In genomic region chr2:68698567-68699377, GRCh38 we compare ENCODE assay signal across 27 cellular contexts. TPM values are rescaled to one million over a fixed set of nuclear protein-coding genes. Genes with fewer than 3 reads are reported as not detected.
DNase-seq lines count a peak whose midpoint lies in the region; ATAC-seq, FAIRE-seq and TF ChIP-seq lines count a peak whose summit lies in the region.
"Had no signal": no experiment of that assay in that cellular context is flagged by ENCODE, and none has a peak within 500 bp of the region (broad histone marks: within the 10 kb centered on the region; RNA-seq: fewer than 3 reads in every experiment).

No MANE protein-coding gene starts in this region.

- H2BK12ac ChIP-seq in H1 (ENCODE audit: low read depth, low read length), result no peak overlapping the region

- H2BK15ac ChIP-seq in H1 (ENCODE audit: low read length), result no peak overlapping the region

- H2AK5ac ChIP-seq in H1 (ENCODE audit: low read depth, low read length), result no peak overlapping the region

- no peaks in the 10 kb centered on the region for H3K79me2 ChIP-seq in H1 (ENCODE audit: control insufficient read depth in 1 of 2, insufficient read depth in 2 of 2, low read length in 2 of 2)

- H3K36me3 ChIP-seq in H1 (ENCODE audit: control insufficient read depth in 2 of 4, insufficient read depth in 4 of 4, low read length in 3 of 4), result no peaks in the 10 kb centered on the region; a peak in 3 of 8 replicates
- no peaks in the 10 kb centered on the region for H3K36me3 ChIP-seq in tibial nerve
- H3K36me3 ChIP-seq: ascending aorta; BLaER1 treated with 17β-estradiol and CSF1 and Interleukin-3, amounts not matched to agents 10 nM and 100 nM; left lung; SJSA1 had no signal

- no peak overlapping the region for H3K56ac ChIP-seq in H1 (replicated peaks; ENCODE audit: insufficient read length, low read depth, low read length)

- DNase-seq in DMS153 (lab: John Stamatoyannopoulos, UW) (peak; percentile 94), NCI-H1417 treated with DMSO at 0.1 percent for 48 hours (lab: John Stamatoyannopoulos, UW) (peak; percentile 90), NCI-H2196 (lab: John Stamatoyannopoulos, UW; ENCODE audit: unreplicated experiment) (peak; percentile 58), H1 (ENCODE audit: low read depth in 1 of 2, low spot score in 2 of 2) (no peak), C1 segment of cervical spinal cord (lab: John Stamatoyannopoulos, UW) (no peak), urothelium cell line (ENCODE audit: low spot score) (no peak), tibial nerve (ENCODE audit: low spot score in 2 of 2) (no peak), left cardiac atrium (no peak)
- DNase-seq: activated B cell treated with CpG ODN at 0.5 μM for 24 hours; activated CD8-positive, alpha-beta T cell treated with anti-CD3 and anti-CD28 coated beads, Interleukin-2, amount 10 ng/mL, durations not matched to agents 7 days and 5 days; activated naive CD4-positive, alpha-beta T cell treated with anti-CD3 and anti-CD28 coated beads, Interleukin-2, amount 10 ng/mL, durations not matched to agents 7 days and 5 days; activated T-cell treated with anti-CD3 and anti-CD28 coated beads, Interleukin-2, amount 50 U/mL, for 24 hours; erythroblast; glutamatergic neuron; left lung; MM.1S; NCI-H526; stimulated activated CD4-positive, alpha-beta T cell treated with anti-CD3 and anti-CD28 coated beads, Interleukin-4, amount 100 ng/mL, for 1 hour; T-helper 2 cell had no signal

- no peak overlapping the region for H3K4me2 ChIP-seq in H1 (ENCODE audit: insufficient read depth in 1 of 2, low read depth in 2 of 2, low read length in 2 of 2)
- H3K4me2 ChIP-seq: neural progenitor cell, smooth muscle cell had no signal

- TF ChIP-seq CTCF in H1 (IDR thresholded peaks at IDR 0.05; ENCODE audit: control extremely low read depth in 1 of 3, insufficient read depth in 1 of 3, low read depth in 1 of 3, low read length in 3 of 3), result no peak
- no peak for TF ChIP-seq CTCF in tibial nerve (IDR thresholded peaks at IDR 0.05)

- peak overlapping the region; percentile 73; the same call in 1 of the 2 replicates for H2BK20ac ChIP-seq in H1 (ENCODE audit: low read length)

- no peak overlapping the region for H4K8ac ChIP-seq in H1 (ENCODE audit: extremely low read depth, insufficient read depth, low read length)

- no peaks in the 10 kb centered on the region for H3K27me3 ChIP-seq in H1 (replicated peaks in 1 of 4; ENCODE audit: control insufficient read depth in 3 of 4, extremely low read depth in 1 of 4, insufficient read depth in 3 of 4, low read length in 3 of 4)
- no peaks in the 10 kb centered on the region for H3K27me3 ChIP-seq in tibial nerve
- H3K27me3 ChIP-seq: ascending aorta; BLaER1 treated with 17β-estradiol and CSF1 and Interleukin-3, amounts not matched to agents 10 nM and 100 nM; left lung; neural progenitor cell; SJSA1 had no signal

- no peak overlapping the region for H3K4ac ChIP-seq in H1 (replicated peaks; ENCODE audit: insufficient read length, low read depth, low read length)

- H3K27ac ChIP-seq in H1 (ENCODE audit: low read depth, low read length) (no peak overlapping the region), tibial nerve (no peak overlapping the region)
- H3K27ac ChIP-seq: ascending aorta; BLaER1 treated with 17β-estradiol and CSF1 and Interleukin-3, amounts not matched to agents 10 nM and 100 nM; left lung; neural progenitor cell; SJSA1 had no signal

- TF ChIP-seq EP300 in H1 (IDR thresholded peaks at IDR 0.05; ENCODE audit: borderline replicate concordance in 1 of 2, low read depth in 2 of 2, low read length in 2 of 2) (no peak), tibial nerve (IDR thresholded peaks at IDR 0.05) (no peak)

- no peak overlapping the region for H2AFZ ChIP-seq in H1 (ENCODE audit: low read length)
- H2AFZ ChIP-seq: neural progenitor cell had no signal

- POLR2A ChIA-PET in H1 (lab: Charles Lee; ENCODE audit: partially characterized antibody), result no interaction called here

- no peaks in the 10 kb centered on the region for H3K79me1 ChIP-seq in H1 (ENCODE audit: low read depth, low read length)

- H2BK120ac ChIP-seq in H1 (replicated peaks; ENCODE audit: low read depth, low read length), result no peak overlapping the region

- no peak overlapping the region for H3K18ac ChIP-seq in H1 (ENCODE audit: extremely low read depth, low read length)

- TF ChIP-seq POLR2A in H1 (IDR thresholded peaks at IDR 0.05; ENCODE audit: control extremely low read depth in 1 of 2, low read depth in 2 of 2, low read length in 2 of 2), result no peak
- TF ChIP-seq POLR2A in tibial nerve (IDR thresholded peaks at IDR 0.05), result no peak

- no peak for ATAC-seq in left cardiac atrium
- ATAC-seq: activated CD8-positive, alpha-beta T cell treated with anti-CD3 and anti-CD28 coated beads, Interleukin-2, amount 10 ng/mL, durations not matched to agents 7 days and 5 days; left lung; Panc1 had no signal

- intact Hi-C loops in left cardiac atrium (cut with DNase I), result no loop called here

- WGBS in H1 (ENCODE audit: extremely low coverage in 1 of 2, insufficient coverage in 1 of 2, insufficient read length in 1 of 2, insufficient replicate concordance in 2 of 2, low coverage in 1 of 2, low lambda C conversion rate in 2 of 2, missing lambda C conversion rate in 1 of 2), 2 experiments, result 96% methylated on average over 4 of the region's 4 CpGs; no CpG with 5 or more reads in 1 of the 2 experiments
- 64 to 74% methylated on average over 4 of the region's 4 CpGs for whole genome bisulfite sequencing in tibial nerve, 2 donors

- H4K5ac ChIP-seq in H1 (ENCODE audit: insufficient read length, low read depth, low read length), result no peak overlapping the region

- peaks cover 7 to 17% of the 10 kb centered on the region in 2 experiments; a peak in 2 of 4 replicates for H3K9me3 ChIP-seq in H1 (ENCODE audit: insufficient read depth in 2 of 2, low read depth in 1 of 2, low read length in 1 of 2)
- H3K9me3 ChIP-seq in tibial nerve, result peaks cover 0 to 10% (median 0%) of the 10 kb centered on the region in 4 donors
- H3K9me3 ChIP-seq: ascending aorta had no signal

- TF ChIP-seq RAD21 in H1 (IDR thresholded peaks at IDR 0.05 in 1 of 2, conservative IDR thresholded peaks at IDR 0.05 in 1 of 2; ENCODE audit: low read depth in 2 of 2, low read length in 2 of 2), result no peak

- no peak overlapping the region for H3K14ac ChIP-seq in H1 (ENCODE audit: insufficient read length)

- no peaks in the 10 kb centered on the region for H3K23me2 ChIP-seq in H1 (ENCODE audit: low read depth, low read length)

- FAIRE-seq in H1 (lab: Jason Lieb, UNC) (no peak), urothelium cell line (lab: Jason Lieb, UNC) (no peak)

- peak overlapping the region; percentile 49 for H4K91ac ChIP-seq in H1 (replicated peaks; ENCODE audit: insufficient read length, low read length)

- no peak overlapping the region for H3K23ac ChIP-seq in H1 (ENCODE audit: insufficient read length)

- CTCF ChIA-PET in H1 (lab: Charles Lee; ENCODE audit: partially characterized antibody), result interaction anchor here (1.7 kb wide), 1 partner anchor 10 kb away, joined by 7 read pairs; no protein-coding TSS in a partner anchor

- H3K4me3 ChIP-seq in H1 (ENCODE audit: extremely low read depth in 1 of 4, insufficient read depth in 2 of 4, low read depth in 3 of 4, low read length in 4 of 4) (no peak overlapping the region), tibial nerve (no peak overlapping the region)
- H3K4me3 ChIP-seq: ascending aorta; BLaER1 treated with 17β-estradiol and CSF1 and Interleukin-3, amounts not matched to agents 10 nM and 100 nM; left lung; neural progenitor cell; SJSA1; smooth muscle cell had no signal

- H2BK5ac ChIP-seq in H1 (ENCODE audit: low read depth, low read length), result no peak overlapping the region

- H4K20me1 ChIP-seq in H1 (replicated peaks in 1 of 2; ENCODE audit: control insufficient read depth in 1 of 2, insufficient read depth in 2 of 2, low read length in 2 of 2), result no peaks in the 10 kb centered on the region
- H4K20me1 ChIP-seq: BLaER1 treated with 17β-estradiol and CSF1 and Interleukin-3, amounts not matched to agents 10 nM and 100 nM had no signal

- peaks cover 0 to 6% (median 2%) of the 10 kb centered on the region in 4 experiments; a peak in 2 of 7 replicates for H3K4me1 ChIP-seq in H1 (replicated peaks in 1 of 4; ENCODE audit: control insufficient read depth in 3 of 4, insufficient read depth in 4 of 4, low read length in 3 of 4)
- no peaks in the 10 kb centered on the region for H3K4me1 ChIP-seq in tibial nerve
- H3K4me1 ChIP-seq: ascending aorta, neural progenitor cell, SJSA1 had no signal

- H3K9ac ChIP-seq in H1 (replicated peaks in 1 of 4; ENCODE audit: extremely low read depth in 1 of 4, low read depth in 3 of 4, low read length in 3 of 4), result no peak overlapping the region
- H3K9ac ChIP-seq: BLaER1 treated with 17β-estradiol and CSF1 and Interleukin-3, amounts not matched to agents 10 nM and 100 nM; neural progenitor cell had no signal

TF ChIP-seq in H1, 55 proteins besides CTCF, POLR2A, EP300 and RAD21 (continues in another document):
- TF ChIP-seq SIRT6 (IDR thresholded peaks at IDR 0.05; ENCODE audit: low read length), result no peak
- TF ChIP-seq YY1 (IDR thresholded peaks at IDR 0.05; ENCODE audit: low read depth, low read length), result no peak
- no peak for TF ChIP-seq CHD1 (IDR thresholded peaks at IDR 0.05; ENCODE audit: low read depth, low read length)
- no peak for TF ChIP-seq TAF1 (IDR thresholded peaks at IDR 0.05; ENCODE audit: low read depth, low read length)

RNA-seq across cellular contexts. Expression of gene ARHGAP25, which starts 35.8 kb away (rescaled TPM):
- total RNA-seq in H1 (2021; fragmentation: NEBNext Ultra II Directional; extraction: Animal tissue kit (Norgen Biotek cat#: 25700)), result 0.42 and 1.2 TPM in 2 replicates
- polyA plus RNA-seq in H1 (2011; rRNA removed), result 1.00 and 2.4 TPM in 2 replicates
- 2.1 TPM for polyA plus RNA-seq in H1 (2011; cell fraction: cytosol; rRNA removed)
- 2.7 TPM for polyA plus RNA-seq in H1 (2011; cell fraction: nucleus; rRNA removed)
- 0.89 to 1.3 TPM (median 1.00 TPM) in 4 replicates for polyA plus RNA-seq in H1 (2012, experiment 1 of 2)
- 0.51 TPM for polyA plus RNA-seq in H1 (2012, experiment 2 of 2)
- polyA plus RNA-seq in H1 (2013, experiment 1 of 2), result 0.87 TPM
- 0.94 TPM for polyA plus RNA-seq in H1 (2013, experiment 2 of 2)
- polyA minus RNA-seq in H1 (2011; rRNA and poly(A)+ RNA removed), result 1.3 and 5.8 TPM in 2 replicates
- not detected for polyA minus RNA-seq in H1 (2011; cell fraction: cytosol; rRNA and poly(A)+ RNA removed)
- 7.4 TPM for polyA minus RNA-seq in H1 (2011; cell fraction: nucleus; rRNA and poly(A)+ RNA removed)
- total RNA-seq in tibial nerve (1 to 10 TPM; 4.3 to 9.6 (median 5.3) TPM), left cardiac atrium (10 to 100 TPM in 1 of 2 donors, 1 to 10 TPM in 1; 6.8 to 11.0 TPM)
- total RNA-seq: SJSA1 had no signal

RNA-seq across cellular contexts. Expression of gene PROKR1, which starts 55.4 kb away (rescaled TPM):
- total RNA-seq in H1 (2021; fragmentation: NEBNext Ultra II Directional; extraction: Animal tissue kit (Norgen Biotek cat#: 25700)), result 3.9 and 4.0 TPM in 2 replicates
- 1.3 and 1.8 TPM in 2 replicates for polyA plus RNA-seq in H1 (2011; rRNA removed)
- 1.5 TPM for polyA plus RNA-seq in H1 (2011; cell fraction: cytosol; rRNA removed)
- 1.4 TPM for polyA plus RNA-seq in H1 (2011; cell fraction: nucleus; rRNA removed)
- polyA plus RNA-seq in H1 (2012, experiment 1 of 2), result 2.7 to 3.2 TPM (median 2.9 TPM) in 4 replicates
- polyA plus RNA-seq in H1 (2012, experiment 2 of 2), result 0.91 TPM
- polyA plus RNA-seq in H1 (2013, experiment 1 of 2), result 2.4 TPM
- 2.0 TPM for polyA plus RNA-seq in H1 (2013, experiment 2 of 2)
- 6.1 and 8.9 TPM in 2 replicates for polyA minus RNA-seq in H1 (2011; rRNA and poly(A)+ RNA removed)
- polyA minus RNA-seq in H1 (2011; cell fraction: cytosol; rRNA and poly(A)+ RNA removed), result 2.9 TPM
- 2.9 TPM for polyA minus RNA-seq in H1 (2011; cell fraction: nucleus; rRNA and poly(A)+ RNA removed)
- total RNA-seq in tibial nerve (under 1 TPM in 2 of 4 donors, not detected in 2; 0.22 to 0.63 TPM), left cardiac atrium (under 1 TPM in 1 of 2 donors, not detected in 1; 0.12 TPM)
- total RNA-seq: activated CD8-positive, alpha-beta T cell treated with anti-CD3 and anti-CD28 coated beads, Interleukin-2, amount 10 ng/mL, durations not matched to agents 7 days and 5 days; ascending aorta; left lung; pulmonary artery endothelial cell; smooth muscle cell had no signal
- polyA plus RNA-seq: IgD-negative memory B cell, smooth muscle cell had no signal

Comparison
In these comparisons a context has a peak if more than half of its experiments do, and no peak if none do; other contexts are left out.
1. DNase-seq: peak in DMS153 (single experiment), NCI-H1417 treated with DMSO at 0.1 percent for 48 hours (single experiment) and NCI-H2196 (single experiment); none in H1 (0 of 2), C1 segment of cervical spinal cord (0 of 14), urothelium cell line (single experiment), tibial nerve (0 of 2) and left cardiac atrium (single experiment).